Comparison of ENCODE assay signal across 8 cellular contexts in the genomic region with DNA sequence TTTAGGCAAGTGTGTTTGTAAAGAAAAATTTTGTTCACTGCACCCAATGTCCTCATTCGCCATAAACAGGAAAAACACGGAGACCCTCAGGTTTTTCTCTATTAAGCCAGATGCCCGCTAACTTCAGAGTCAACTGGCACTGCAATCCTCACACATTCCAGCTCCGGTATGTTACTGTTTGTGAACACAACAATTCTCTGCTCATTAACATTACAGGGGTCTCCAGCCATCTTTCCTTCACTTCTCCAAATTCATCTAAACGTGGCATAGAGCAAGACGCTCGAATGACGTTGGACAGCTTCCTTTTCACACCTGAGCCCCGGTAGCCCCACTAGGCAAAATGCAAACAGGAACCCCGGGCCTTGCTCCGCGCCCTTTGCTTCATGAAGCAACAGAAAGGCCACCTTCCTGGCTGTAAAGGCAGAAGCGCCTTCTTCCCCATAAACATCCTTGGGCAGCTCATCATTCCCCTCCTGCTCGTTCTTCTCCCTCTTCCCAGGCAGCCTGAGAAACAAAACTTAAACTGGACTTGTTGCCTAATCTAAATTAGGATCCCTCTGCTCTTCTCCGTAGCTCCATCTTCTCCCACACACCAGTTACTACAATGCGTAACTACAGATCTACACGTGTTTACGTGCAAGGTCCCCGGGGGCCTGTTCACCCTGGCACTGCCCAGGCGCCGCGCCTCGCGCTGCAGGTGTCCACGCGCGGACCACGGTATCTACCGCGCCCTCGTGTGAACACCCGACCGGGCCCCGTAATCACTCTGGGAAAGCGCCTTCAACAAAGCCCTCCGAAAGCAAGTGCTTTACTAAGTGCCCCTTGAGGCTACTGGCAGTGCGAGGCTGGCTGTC. TPM values are rescaled to one million over a fixed set of nuclear protein-coding genes. Genes with fewer than 3 reads are reported as not detected.
DNase-seq lines count a peak whose midpoint lies in the region; ATAC-seq and TF ChIP-seq lines count a peak whose summit lies in the region.

No MANE protein-coding gene starts in this region.

- peak overlapping the region; percentile 85 for H3K27ac Mint-ChIP-seq in T-helper 2 cell treated with Interferon-gamma antibody and Interleukin-4, amounts not matched to agents 5 μg/mL and 100 μg/mL, for 36 hours
- H3K27ac Mint-ChIP-seq in stimulated activated naive CD8-positive, alpha-beta T cell treated with anti-CD3 and anti-CD28 coated beads, Interleukin-15, amount 100 ng/mL, for 72 hours, result peak overlapping the region; percentile 27 to 89

- no peaks in the 10 kb centered on the region for H3K36me3 ChIP-seq in ES-I3 (ENCODE audit: insufficient read depth, low read length)

- intact Hi-C loops in lower leg skin (cut with DNase I; ENCODE audit: low total_unique reads), result no loop called here

- ATAC-seq in stimulated activated naive CD8-positive, alpha-beta T cell treated with anti-CD3 and anti-CD28 coated beads, Interleukin-15, amount 100 ng/mL, for 72 hours, result peak; percentile 24
- ATAC-seq in GM21529 (IDR thresholded peaks at IDR 0.05; ENCODE audit: unreplicated experiment), result no peak
- no peak for ATAC-seq in GM21619 (IDR thresholded peaks at IDR 0.05; ENCODE audit: unreplicated experiment)

- DNase-seq in HT1080 (ENCODE audit: low read depth) (peak; percentile 30), dermis blood vessel endothelial cell (peak; percentile 44), lower leg skin (ENCODE audit: low spot score in 2 of 2) (no peak)
- DNase-seq in T-helper 2 cell treated with Interferon-gamma antibody and Interleukin-4, amounts not matched to agents 5 μg/mL and 100 μg/mL, for 36 hours (ENCODE audit: low spot score), result no peak
- peak in 1 of 2 donors; percentile 38 for DNase-seq in stimulated activated naive CD8-positive, alpha-beta T cell treated with anti-CD3 and anti-CD28 coated beads, Interleukin-15, amount 100 ng/mL, for 72 hours

- H3K36me3 Mint-ChIP-seq in T-helper 2 cell treated with Interferon-gamma antibody and Interleukin-4, amounts not matched to agents 5 μg/mL and 100 μg/mL, for 36 hours (ENCODE audit: low read depth), result peaks cover 32% of the 10 kb centered on the region

- TF ChIP-seq POLR2A in lower leg skin (IDR thresholded peaks at IDR 0.05), result no peak

- peak overlapping the region; percentile 94 for H3K4me3 Mint-ChIP-seq in T-helper 2 cell treated with Interferon-gamma antibody and Interleukin-4, amounts not matched to agents 5 μg/mL and 100 μg/mL, for 36 hours
- H3K4me3 Mint-ChIP-seq in stimulated activated naive CD8-positive, alpha-beta T cell treated with anti-CD3 and anti-CD28 coated beads, Interleukin-15, amount 100 ng/mL, for 72 hours, result peak overlapping the region; percentile 84 to 96

- H3K9me3 ChIP-seq in ES-I3 (ENCODE audit: control insufficient read depth, insufficient read depth, low read length), result no peaks in the 10 kb centered on the region

- 9% methylated on average over 37 of the region's 37 CpGs for WGBS in lower leg skin, 2 donors

- H3K4me1 ChIP-seq in ES-I3 (ENCODE audit: insufficient read depth, low read length), result peaks cover 36% of the 10 kb centered on the region

- H3K4me3 ChIP-seq in lower leg skin (ENCODE audit: low read depth, poor library complexity, severe bottlenecking), result peak overlapping the region; percentile 84

- TF ChIP-seq CTCF in lower leg skin (IDR thresholded peaks at IDR 0.05), result no peak

- H3K9ac ChIP-seq in ES-I3 (ENCODE audit: low read depth, low read length), result peak overlapping the region; percentile 100

- peaks cover 56% of the 10 kb centered on the region for H3K4me1 Mint-ChIP-seq in T-helper 2 cell treated with Interferon-gamma antibody and Interleukin-4, amounts not matched to agents 5 μg/mL and 100 μg/mL, for 36 hours (ENCODE audit: low read depth)
- H3K4me1 Mint-ChIP-seq in stimulated activated naive CD8-positive, alpha-beta T cell treated with anti-CD3 and anti-CD28 coated beads, Interleukin-15, amount 100 ng/mL, for 72 hours, result peaks cover 70% of the 10 kb centered on the region

- no peaks in the 10 kb centered on the region for H3K9me3 Mint-ChIP-seq in T-helper 2 cell treated with Interferon-gamma antibody and Interleukin-4, amounts not matched to agents 5 μg/mL and 100 μg/mL, for 36 hours
- no peaks in the 10 kb centered on the region for H3K9me3 Mint-ChIP-seq in stimulated activated naive CD8-positive, alpha-beta T cell treated with anti-CD3 and anti-CD28 coated beads, Interleukin-15, amount 100 ng/mL, for 72 hours

- no peaks in the 10 kb centered on the region for H3K27me3 Mint-ChIP-seq in T-helper 2 cell treated with Interferon-gamma antibody and Interleukin-4, amounts not matched to agents 5 μg/mL and 100 μg/mL, for 36 hours (ENCODE audit: low read depth)
- H3K27me3 Mint-ChIP-seq in stimulated activated naive CD8-positive, alpha-beta T cell treated with anti-CD3 and anti-CD28 coated beads, Interleukin-15, amount 100 ng/mL, for 72 hours, result no peaks in the 10 kb centered on the region

RNA-seq across cellular contexts. Expression of a gene that starts 1.2 kb away (rescaled TPM):
- 37.8 and 45.9 TPM in 2 replicates for total RNA-seq in HT1080 (2014; rRNA removed; shearing (Covaris generic))
- 63.9 and 74.8 TPM in 2 replicates for polyA plus RNA-seq in HT1080 (2015; cell fraction: cytosol; rRNA removed)
- polyA plus RNA-seq in HT1080 (2015; cell fraction: nucleus; rRNA removed), result 127 and 140 TPM in 2 replicates
- total RNA-seq in dermis blood vessel endothelial cell, result 132 and 156 TPM in 2 replicates
- 10 to 100 TPM; 16.4 to 47.7 (median 22.5) TPM for total RNA-seq in lower leg skin

Comparison
In these comparisons a context has a peak if more than half of its experiments do, and no peak if none do; other contexts are left out.
1. DNase-seq: peak in HT1080 (single experiment) and dermis blood vessel endothelial cell (single experiment); none in T-helper 2 cell treated with Interferon-gamma antibody and Interleukin-4, amounts not matched to agents 5 μg/mL and 100 μg/mL, for 36 hours (single experiment) and lower leg skin (0 of 2).